Comparison of ENCODE assay signal across 14 cellular contexts in genomic region chr6:30005482-30005881, GRCh38. TPM values are rescaled to one million over a fixed set of nuclear protein-coding genes. Genes with fewer than 3 reads are reported as not detected.
A peak's percentile ranks its signal among the peaks of the same experiment; 100 is the strongest.
DNase-seq lines count a peak whose midpoint lies in the region; ATAC-seq and TF ChIP-seq lines count a peak whose summit lies in the region.
"Had no signal": no experiment of that assay in that cellular context is flagged by ENCODE, and none has a peak within 500 bp of the region (broad histone marks: within the 10 kb centered on the region; RNA-seq: fewer than 3 reads in every experiment).

No MANE protein-coding gene starts in this region.

- H3K4me1 ChIP-seq in CD8-positive, alpha-beta T cell (ENCODE audit: insufficient read depth, low read length): peaks cover 20% of the 10 kb centered on the region

- TF ChIP-seq CTCF in CD14-positive monocyte (IDR thresholded peaks at IDR 0.05) (no peak), mesothelial cell of epicardium (IDR thresholded peaks at IDR 0.05; ENCODE audit: unreplicated experiment) (no peak)
- TF ChIP-seq CTCF in CD8-positive, alpha-beta T cell (IDR thresholded peaks at IDR 0.05): no peak

- H3K36me3 ChIP-seq in CD8-positive, alpha-beta T cell (ENCODE audit: insufficient read depth, low read length): no peaks in the 10 kb centered on the region

- H3K27ac ChIP-seq in CD8-positive, alpha-beta T cell (ENCODE audit: low read depth, low read length): no peak overlapping the region

- no peak overlapping the region for H3K4me3 ChIP-seq in CD8-positive, alpha-beta T cell (ENCODE audit: low read depth, low read length)

- DNase-seq in CD14-positive monocyte (ENCODE audit: low spot score): no peak
- no peak for DNase-seq in CD8-positive, alpha-beta T cell
- DNase-seq in activated T-helper 1 cell treated with anti-CD3 and anti-CD28 coated beads, Interleukin-12 subunit alpha, Interleukin-12 subunit beta, Interleukin-2, Interleukin-4 antibody, amounts not matched to agents 30 ng/mL and 10 ng/mL and 1 ng/mL, durations not matched to agents 14 hours and 24 hours and 36 hours (ENCODE audit: low spot score): no peak
- no peak for DNase-seq in mesothelial cell of epicardium (ENCODE audit: low spot score in 2 of 2, unreplicated experiment in 2 of 2)
- no peak for DNase-seq in cerebellar nuclear complex (lab: John Stamatoyannopoulos, UW)
- DNase-seq in NCI-H146 (lab: John Stamatoyannopoulos, UW): no peak
- DNase-seq: activated CD8-positive, alpha-beta memory T cell treated with anti-CD3 and anti-CD28 coated beads, Interleukin-2, amount 10 ng/mL, durations not matched to agents 7 days and 5 days; central memory CD4-positive, alpha-beta T cell; DND-41; NCI-H2029; NCI-H524 treated with DMSO at 0.1 percent for 48 hours; PC-3 had no signal

- no peak for ATAC-seq in CD8-positive, alpha-beta T cell
- ATAC-seq in GM18502 (IDR thresholded peaks at IDR 0.05; ENCODE audit: poor library complexity, unreplicated experiment): no peak
- no peak for ATAC-seq in GM19452 (IDR thresholded peaks at IDR 0.05; ENCODE audit: unreplicated experiment)
- ATAC-seq: activated CD8-positive, alpha-beta memory T cell treated with anti-CD3 and anti-CD28 coated beads, Interleukin-2, amount 10 ng/mL, durations not matched to agents 7 days and 5 days; PC-3 had no signal

- POLR2A ChIA-PET in CD8-positive, alpha-beta T cell (lab: Charles Lee): no interaction called here

- peak overlapping the region; percentile 84 to 91 for H3K4me3 Mint-ChIP-seq in CD14-positive monocyte
- peak overlapping the region; percentile 75 for H3K4me3 Mint-ChIP-seq in CD8-positive, alpha-beta T cell
- peak overlapping the region; percentile 69 for H3K4me3 Mint-ChIP-seq in activated T-helper 1 cell treated with anti-CD3 and anti-CD28 coated beads, Interleukin-12 subunit alpha, Interleukin-12 subunit beta, Interleukin-2, Interleukin-4 antibody, amounts not matched to agents 30 ng/mL and 10 ng/mL and 1 ng/mL, durations not matched to agents 14 hours and 24 hours and 36 hours
- peak overlapping the region; percentile 66 for H3K4me3 Mint-ChIP-seq in mesothelial cell of epicardium
- H3K4me3 Mint-ChIP-seq: activated CD8-positive, alpha-beta memory T cell treated with anti-CD3 and anti-CD28 coated beads, Interleukin-2, amount 10 ng/mL, durations not matched to agents 7 days and 5 days had no signal

- H3K27ac Mint-ChIP-seq in CD14-positive monocyte (no peak overlapping the region), mesothelial cell of epicardium (no peak overlapping the region)
- H3K27ac Mint-ChIP-seq in CD8-positive, alpha-beta T cell: no peak overlapping the region
- no peak overlapping the region for H3K27ac Mint-ChIP-seq in activated T-helper 1 cell treated with anti-CD3 and anti-CD28 coated beads, Interleukin-12 subunit alpha, Interleukin-12 subunit beta, Interleukin-2, Interleukin-4 antibody, amounts not matched to agents 30 ng/mL and 10 ng/mL and 1 ng/mL, durations not matched to agents 14 hours and 24 hours and 36 hours
- H3K27ac Mint-ChIP-seq: activated CD8-positive, alpha-beta memory T cell treated with anti-CD3 and anti-CD28 coated beads, Interleukin-2, amount 10 ng/mL, durations not matched to agents 7 days and 5 days had no signal

- H3K9me3 Mint-ChIP-seq in CD14-positive monocyte (peaks cover 0 to 21% (median 8%) of the 10 kb centered on the region in 7 donors), mesothelial cell of epicardium (no peaks in the 10 kb centered on the region)
- H3K9me3 Mint-ChIP-seq in CD8-positive, alpha-beta T cell: no peaks in the 10 kb centered on the region
- no peaks in the 10 kb centered on the region for H3K9me3 Mint-ChIP-seq in activated T-helper 1 cell treated with anti-CD3 and anti-CD28 coated beads, Interleukin-12 subunit alpha, Interleukin-12 subunit beta, Interleukin-2, Interleukin-4 antibody, amounts not matched to agents 30 ng/mL and 10 ng/mL and 1 ng/mL, durations not matched to agents 14 hours and 24 hours and 36 hours

- peaks cover 50 to 63% (median 51%) of the 10 kb centered on the region in 3 donors for H3K27me3 Mint-ChIP-seq in CD14-positive monocyte (ENCODE audit: low read depth in 3 of 3)
- H3K27me3 Mint-ChIP-seq in CD8-positive, alpha-beta T cell (ENCODE audit: low read depth): peaks cover 13% of the 10 kb centered on the region
- H3K27me3 Mint-ChIP-seq in activated T-helper 1 cell treated with anti-CD3 and anti-CD28 coated beads, Interleukin-12 subunit alpha, Interleukin-12 subunit beta, Interleukin-2, Interleukin-4 antibody, amounts not matched to agents 30 ng/mL and 10 ng/mL and 1 ng/mL, durations not matched to agents 14 hours and 24 hours and 36 hours (ENCODE audit: insufficient read depth): peaks cover 48% of the 10 kb centered on the region
- peaks cover 79% of the 10 kb centered on the region for H3K27me3 Mint-ChIP-seq in mesothelial cell of epicardium (ENCODE audit: low read depth)

- peaks cover 23% of the 10 kb centered on the region for H3K4me1 Mint-ChIP-seq in CD14-positive monocyte
- peaks cover 8% of the 10 kb centered on the region for H3K4me1 Mint-ChIP-seq in CD8-positive, alpha-beta T cell (ENCODE audit: low read depth)
- peaks cover 14% of the 10 kb centered on the region for H3K4me1 Mint-ChIP-seq in activated T-helper 1 cell treated with anti-CD3 and anti-CD28 coated beads, Interleukin-12 subunit alpha, Interleukin-12 subunit beta, Interleukin-2, Interleukin-4 antibody, amounts not matched to agents 30 ng/mL and 10 ng/mL and 1 ng/mL, durations not matched to agents 14 hours and 24 hours and 36 hours (ENCODE audit: low read depth)
- peaks cover 18% of the 10 kb centered on the region for H3K4me1 Mint-ChIP-seq in mesothelial cell of epicardium

- peaks cover 16% of the 10 kb centered on the region for H3K27me3 ChIP-seq in CD8-positive, alpha-beta T cell (ENCODE audit: insufficient read depth, low read length)

- H3K36me3 Mint-ChIP-seq in CD14-positive monocyte (peaks cover 5 to 14% of the 10 kb centered on the region in 2 donors), mesothelial cell of epicardium (peaks cover 8% of the 10 kb centered on the region)
- H3K36me3 Mint-ChIP-seq in CD8-positive, alpha-beta T cell: peaks cover 22% of the 10 kb centered on the region
- H3K36me3 Mint-ChIP-seq in activated T-helper 1 cell treated with anti-CD3 and anti-CD28 coated beads, Interleukin-12 subunit alpha, Interleukin-12 subunit beta, Interleukin-2, Interleukin-4 antibody, amounts not matched to agents 30 ng/mL and 10 ng/mL and 1 ng/mL, durations not matched to agents 14 hours and 24 hours and 36 hours (ENCODE audit: low read depth): no peaks in the 10 kb centered on the region
- H3K36me3 Mint-ChIP-seq: activated CD8-positive, alpha-beta memory T cell treated with anti-CD3 and anti-CD28 coated beads, Interleukin-2, amount 10 ng/mL, durations not matched to agents 7 days and 5 days had no signal

- CTCF ChIA-PET in CD8-positive, alpha-beta T cell (lab: Charles Lee): no interaction called here

- intact Hi-C loops in CD14-positive monocyte (cut with micrococcal nuclease): no loop called here
- intact Hi-C loops in CD8-positive, alpha-beta T cell (cut with DNase I, micrococcal nuclease): loop anchor here in 1 of 2 experiments (5.0 kb wide), 1 partner anchor 103 kb away; no protein-coding TSS in a partner anchor
- intact Hi-C loops in activated T-helper 1 cell treated with anti-CD3 and anti-CD28 coated beads, Interleukin-12 subunit alpha, Interleukin-12 subunit beta, Interleukin-2, Interleukin-4 antibody, amounts not matched to agents 30 ng/mL and 10 ng/mL and 1 ng/mL, durations not matched to agents 14 hours and 24 hours and 36 hours (cut with micrococcal nuclease): no loop called here

- H3K9me3 ChIP-seq in CD8-positive, alpha-beta T cell (ENCODE audit: low read length): no peaks in the 10 kb centered on the region

RNA-seq across cellular contexts. Expression of gene POLR1H, which starts 55.6 kb away (rescaled TPM):
- 10 to 100 TPM; 45.0 to 62.4 TPM for polyA plus RNA-seq in CD14-positive monocyte
- 10 to 100 TPM; 26.6 to 30.7 TPM for total RNA-seq in CD8-positive, alpha-beta T cell
- total RNA-seq in activated T-helper 1 cell treated with anti-CD3 and anti-CD28 coated beads, Interleukin-12 subunit alpha, Interleukin-12 subunit beta, Interleukin-2, Interleukin-4 antibody, amounts not matched to agents 30 ng/mL and 10 ng/mL and 1 ng/mL, durations not matched to agents 14 hours and 24 hours and 36 hours: 79.7 and 82.7 TPM in 2 replicates
- 31.1 to 32.7 TPM (median 31.4 TPM) in 3 replicates for total RNA-seq in mesothelial cell of epicardium
